In the genomic region with DNA sequence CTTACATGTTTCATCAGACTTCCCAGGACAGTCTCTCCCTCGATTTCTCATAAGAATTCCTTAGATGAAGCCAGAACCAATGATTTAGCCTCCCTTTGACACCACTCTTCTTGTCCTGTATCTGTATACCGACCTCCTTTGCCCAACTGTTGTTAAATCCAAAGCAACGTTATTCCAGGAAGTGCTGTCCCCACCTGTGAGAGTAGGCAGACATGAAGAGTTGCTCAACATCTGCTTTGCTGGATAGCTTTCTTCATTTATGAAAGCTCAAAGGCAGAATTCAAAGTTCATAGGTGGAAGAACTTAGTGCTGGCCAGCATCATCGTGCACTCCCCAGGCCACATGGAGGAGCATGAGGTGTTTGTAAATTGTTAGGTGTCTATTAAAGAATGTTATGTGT, we compare ENCODE assay signal across 32 cellular contexts. TPM values are rescaled to one million over a fixed set of nuclear protein-coding genes. Genes with fewer than 3 reads are reported as not detected.
DNase-seq lines count a peak whose midpoint lies in the region; ATAC-seq, FAIRE-seq and TF ChIP-seq lines count a peak whose summit lies in the region.
"Had no signal": no experiment of that assay in that cellular context is flagged by ENCODE, and none has a peak within 500 bp of the region (broad histone marks: within the 10 kb centered on the region; RNA-seq: fewer than 3 reads in every experiment).

No MANE protein-coding gene starts in this region.

- H3K9me3 ChIP-seq in Karpas-422 (ENCODE audit: low read length) (no peaks in the 10 kb centered on the region), K562 (replicated peaks; ENCODE audit: control insufficient read depth, insufficient read depth, low read depth, low read length) (no peaks in the 10 kb centered on the region), uterus (no peaks in the 10 kb centered on the region)
- H3K9me3 ChIP-seq: breast epithelium, ovary, SK-N-SH had no signal

- H3K4me1 Mint-ChIP-seq in activated T-cell treated with anti-CD3 and anti-CD28 coated beads, Interleukin-2, amount 50 U/mL, for 24 hours (ENCODE audit: low read depth): peaks cover 30% of the 10 kb centered on the region
- H3K4me1 Mint-ChIP-seq in activated T-cell treated with anti-CD3 and anti-CD28 coated beads, Interleukin-2, amount 50 U/mL, for 4 hours (ENCODE audit: low read depth): peaks cover 17% of the 10 kb centered on the region
- H3K4me1 Mint-ChIP-seq in natural killer cell treated with Interleukin-12 subunit alpha and Interleukin-12 subunit beta and Interleukin-15 and Interleukin-18, amount 100 ng/mL, for 72 hours (ENCODE audit: low read depth in 2 of 2): peaks cover 11 to 18% of the 10 kb centered on the region in 2 donors

- H3K79me2 ChIP-seq in Karpas-422 (ENCODE audit: low read length) (peaks cover 6% of the 10 kb centered on the region), K562 (ENCODE audit: control insufficient read depth, insufficient read depth, low read length) (no peaks in the 10 kb centered on the region)

- H3K36me3 Mint-ChIP-seq in activated T-cell treated with anti-CD3 and anti-CD28 coated beads, Interleukin-2, amount 50 U/mL, for 24 hours (ENCODE audit: low read depth): no peaks in the 10 kb centered on the region
- no peaks in the 10 kb centered on the region for H3K36me3 Mint-ChIP-seq in activated T-cell treated with anti-CD3 and anti-CD28 coated beads, Interleukin-2, amount 50 U/mL, for 4 hours (ENCODE audit: insufficient read depth)
- no peaks in the 10 kb centered on the region for H3K36me3 Mint-ChIP-seq in natural killer cell treated with Interleukin-12 subunit alpha and Interleukin-12 subunit beta and Interleukin-15 and Interleukin-18, amount 100 ng/mL, for 72 hours

- H3K4me3 ChIP-seq in Karpas-422 (ENCODE audit: low read length) (no peak overlapping the region), K562 (no peak overlapping the region), uterus (no peak overlapping the region)
- H3K4me3 ChIP-seq: breast epithelium, ovary, smooth muscle cell had no signal

- no peak overlapping the region for H3K4me2 ChIP-seq in Karpas-422 (ENCODE audit: low read depth, low read length, poor library complexity, severe bottlenecking)
- no peak overlapping the region for H3K4me2 ChIP-seq in K562 (ENCODE audit: insufficient read depth, low read length)
- H3K4me2 ChIP-seq: SK-N-SH, smooth muscle cell had no signal

- BruUV-seq in K562 (replicated peaks; lab: Mats Ljungman, UMichigan): no TSS peak

- DNase-seq in activated T-cell treated with anti-CD3 and anti-CD28 coated beads, Interleukin-2, amount 50 U/mL, for 24 hours: no peak
- DNase-seq in activated T-cell treated with anti-CD3 and anti-CD28 coated beads, Interleukin-2, amount 50 U/mL, for 4 hours: no peak
- no peak for DNase-seq in Karpas-422
- DNase-seq in K562 (ENCODE audit: extremely low read depth in 1 of 4, low spot score in 3 of 4): no peak
- no peak for DNase-seq in uterus
- no peak for DNase-seq in natural killer cell treated with Interleukin-12 subunit alpha and Interleukin-12 subunit beta and Interleukin-15 and Interleukin-18, amount 100 ng/mL, for 72 hours (ENCODE audit: low spot score)
- no peak for DNase-seq in NCI-H1417 treated with DMSO at 0.1 percent for 48 hours (lab: John Stamatoyannopoulos, UW)
- no peak for DNase-seq in DMS114 treated with DMSO at 0.1 percent for 48 hours (lab: John Stamatoyannopoulos, UW; ENCODE audit: unreplicated experiment)
- DNase-seq: activated CD4-positive, alpha-beta T cell treated with anti-CD3 and anti-CD28 coated beads, Interleukin-2, amount 10 ng/mL, durations not matched to agents 7 days and 5 days; activated naive CD4-positive, alpha-beta T cell; activated T-cell treated with anti-CD3 and anti-CD28 coated beads, Interleukin-2, amount 50 U/mL, for 48 hours; amygdala; DMS153; effector CD4-positive, alpha-beta T cell; glutamatergic neuron; H7; kidney glomerular epithelial cell; NCI-H2081; NCI-H226; nephron progenitor cell; ovary; retina; RPMI8226; SK-N-SH; stimulated activated CD4-positive, alpha-beta T cell treated with anti-CD3 and anti-CD28 coated beads, Interleukin-1b, Interleukin-23, amount 100 ng/mL, for 48 hours; stimulated activated CD8-positive, alpha-beta memory T cell treated with anti-CD3 and anti-CD28 coated beads, Interleukin-4, amount 100 ng/mL, for 48 hours; stimulated activated naive CD8-positive, alpha-beta T cell treated with anti-CD3 and anti-CD28 coated beads, Interleukin-15, amount 100 ng/mL, for 72 hours had no signal

- H3K4me1 ChIP-seq in Karpas-422 (ENCODE audit: low read length): peaks cover 58% of the 10 kb centered on the region
- peaks cover 6 to 22% of the 10 kb centered on the region in 2 experiments for H3K4me1 ChIP-seq in K562 (replicated peaks in 1 of 2; ENCODE audit: control insufficient read depth in 2 of 2, insufficient read depth in 2 of 2, low read length in 2 of 2)
- H3K4me1 ChIP-seq in uterus: no peaks in the 10 kb centered on the region
- H3K4me1 ChIP-seq: breast epithelium had no signal

- intact Hi-C loops in K562 (cut with micrococcal nuclease): loop anchor here (2.0 kb wide), 1 partner anchor 168 kb away; no protein-coding TSS in a partner anchor
- intact Hi-C loops in uterus (cut with DNase I; ENCODE audit: low total_unique reads): no loop called here

- no peak overlapping the region for H3K4me3 Mint-ChIP-seq in activated T-cell treated with anti-CD3 and anti-CD28 coated beads, Interleukin-2, amount 50 U/mL, for 24 hours
- H3K4me3 Mint-ChIP-seq in activated T-cell treated with anti-CD3 and anti-CD28 coated beads, Interleukin-2, amount 50 U/mL, for 4 hours: no peak overlapping the region
- H3K4me3 Mint-ChIP-seq in natural killer cell treated with Interleukin-12 subunit alpha and Interleukin-12 subunit beta and Interleukin-15 and Interleukin-18, amount 100 ng/mL, for 72 hours: no peak overlapping the region
- H3K4me3 Mint-ChIP-seq: activated CD4-positive, alpha-beta T cell treated with anti-CD3 and anti-CD28 coated beads, Interleukin-2, amount 10 ng/mL, durations not matched to agents 7 days and 5 days; nephron progenitor cell; stimulated activated naive CD8-positive, alpha-beta T cell treated with anti-CD3 and anti-CD28 coated beads, Interleukin-15, amount 100 ng/mL, for 72 hours had no signal

- TF ChIP-seq POLR2A in K562 (conservative IDR thresholded peaks at IDR 0.05) (no peak), uterus (IDR thresholded peaks at IDR 0.05) (no peak)

- no peak for ATAC-seq in activated T-cell treated with anti-CD3 and anti-CD28 coated beads, Interleukin-2, amount 50 U/mL, for 4 hours
- no peak for ATAC-seq in K562
- no peak for ATAC-seq in natural killer cell treated with Interleukin-12 subunit alpha and Interleukin-12 subunit beta and Interleukin-15 and Interleukin-18, amount 100 ng/mL, for 72 hours
- ATAC-seq: stimulated activated naive CD8-positive, alpha-beta T cell treated with anti-CD3 and anti-CD28 coated beads, Interleukin-15, amount 100 ng/mL, for 72 hours had no signal

- H3K9ac ChIP-seq in Karpas-422 (ENCODE audit: low read length) (no peak overlapping the region; the same call in 1 of the 2 replicates), K562 (ENCODE audit: insufficient read depth in 1 of 2, low read depth in 2 of 2, low read length in 2 of 2) (no peak overlapping the region)
- H3K9ac ChIP-seq: SK-N-SH had no signal

- H3K36me3 ChIP-seq in Karpas-422 (ENCODE audit: insufficient read depth, low read length) (no peaks in the 10 kb centered on the region), K562 (ENCODE audit: control insufficient read depth, insufficient read depth, low read length) (no peaks in the 10 kb centered on the region), uterus (no peaks in the 10 kb centered on the region)
- H3K36me3 ChIP-seq: breast epithelium, ovary had no signal

- CTCF ChIA-PET in K562 (lab: Yijun Ruan, JAX; ENCODE audit: low intra/inter-chr PET ratio): no interaction called here

- POLR2A ChIA-PET in K562 (lab: Yijun Ruan, JAX): no interaction called here

- no peaks in the 10 kb centered on the region for H3K9me2 ChIP-seq in Karpas-422 (replicated peaks; ENCODE audit: insufficient read depth, low read length)
- H3K9me2 ChIP-seq: SK-N-SH had no signal

- no peaks in the 10 kb centered on the region for H3K27me3 Mint-ChIP-seq in activated T-cell treated with anti-CD3 and anti-CD28 coated beads, Interleukin-2, amount 50 U/mL, for 24 hours
- H3K27me3 Mint-ChIP-seq in activated T-cell treated with anti-CD3 and anti-CD28 coated beads, Interleukin-2, amount 50 U/mL, for 4 hours (ENCODE audit: low read depth): no peaks in the 10 kb centered on the region
- H3K27me3 Mint-ChIP-seq in natural killer cell treated with Interleukin-12 subunit alpha and Interleukin-12 subunit beta and Interleukin-15 and Interleukin-18, amount 100 ng/mL, for 72 hours: no peaks in the 10 kb centered on the region
- H3K27me3 Mint-ChIP-seq: activated CD4-positive, alpha-beta T cell treated with anti-CD3 and anti-CD28 coated beads, Interleukin-2, amount 10 ng/mL, durations not matched to agents 7 days and 5 days; stimulated activated naive CD8-positive, alpha-beta T cell treated with anti-CD3 and anti-CD28 coated beads, Interleukin-15, amount 100 ng/mL, for 72 hours had no signal

- TF ChIP-seq RAD21 in K562 (CRISPR knock-in tag; conservative IDR thresholded peaks at IDR 0.05 in 1 of 2, IDR thresholded peaks at IDR 0.05 in 1 of 2): no peak

- in situ Hi-C loops in K562 (cut with MboI): no loop called here

- H4K20me1 ChIP-seq in Karpas-422 (ENCODE audit: insufficient read depth, low read depth, low read length) (no peaks in the 10 kb centered on the region), K562 (replicated peaks; ENCODE audit: control insufficient read depth, insufficient read depth, low read length) (no peaks in the 10 kb centered on the region)

- no peak for TF ChIP-seq CTCF in K562 (IDR thresholded peaks at IDR 0.05 in 2 of 3, conservative IDR thresholded peaks at IDR 0.05 in 1 of 3; ENCODE audit: insufficient read depth in 2 of 3, low read depth in 1 of 3, low read length in 3 of 3)
- TF ChIP-seq CTCF in uterus (IDR thresholded peaks at IDR 0.05): no peak

- H3K27me3 ChIP-seq in Karpas-422 (ENCODE audit: low read length): no peaks in the 10 kb centered on the region
- H3K27me3 ChIP-seq in K562 (ENCODE audit: control insufficient read depth in 2 of 2, insufficient read depth in 2 of 2, low read length in 2 of 2): no peaks in the 10 kb centered on the region
- H3K27me3 ChIP-seq in uterus: no peaks in the 10 kb centered on the region
- H3K27me3 ChIP-seq: breast epithelium, ovary had no signal

- peak overlapping the region; percentile 37 for H3K27ac ChIP-seq in Karpas-422 (ENCODE audit: low read length)
- no peak overlapping the region for H3K27ac ChIP-seq in K562 (ENCODE audit: extremely low read depth, low read depth, low read length)
- H3K27ac ChIP-seq in uterus: peak overlapping the region; percentile 14 to 62
- H3K27ac ChIP-seq: breast epithelium, epithelial cell of prostate, ovary had no signal

- no peaks in the 10 kb centered on the region for H3K9me1 ChIP-seq in K562 (ENCODE audit: control insufficient read depth, insufficient read depth, low read length)

- H2AFZ ChIP-seq in Karpas-422 (ENCODE audit: low read length) (peak overlapping the region; percentile 69), K562 (ENCODE audit: low read depth, low read length) (peak overlapping the region; percentile 76; the same call in 1 of the 2 replicates)

- H3K27ac Mint-ChIP-seq in activated T-cell treated with anti-CD3 and anti-CD28 coated beads, Interleukin-2, amount 50 U/mL, for 24 hours: peak overlapping the region; percentile 10
- H3K27ac Mint-ChIP-seq in natural killer cell treated with Interleukin-12 subunit alpha and Interleukin-12 subunit beta and Interleukin-15 and Interleukin-18, amount 100 ng/mL, for 72 hours: no peak overlapping the region
- H3K27ac Mint-ChIP-seq: activated CD4-positive, alpha-beta T cell treated with anti-CD3 and anti-CD28 coated beads, Interleukin-2, amount 10 ng/mL, durations not matched to agents 7 days and 5 days; nephron progenitor cell had no signal

- H3K9me3 Mint-ChIP-seq in activated T-cell treated with anti-CD3 and anti-CD28 coated beads, Interleukin-2, amount 50 U/mL, for 24 hours: no peaks in the 10 kb centered on the region
- H3K9me3 Mint-ChIP-seq in activated T-cell treated with anti-CD3 and anti-CD28 coated beads, Interleukin-2, amount 50 U/mL, for 4 hours: no peaks in the 10 kb centered on the region
- H3K9me3 Mint-ChIP-seq in natural killer cell treated with Interleukin-12 subunit alpha and Interleukin-12 subunit beta and Interleukin-15 and Interleukin-18, amount 100 ng/mL, for 72 hours: no peaks in the 10 kb centered on the region
- H3K9me3 Mint-ChIP-seq: activated CD4-positive, alpha-beta T cell treated with anti-CD3 and anti-CD28 coated beads, Interleukin-2, amount 10 ng/mL, durations not matched to agents 7 days and 5 days; nephron progenitor cell; stimulated activated naive CD8-positive, alpha-beta T cell treated with anti-CD3 and anti-CD28 coated beads, Interleukin-15, amount 100 ng/mL, for 72 hours had no signal

- TF ChIP-seq EP300 in K562 (IDR thresholded peaks at IDR 0.05; ENCODE audit: low read length): no peak

- WGBS in K562 (ENCODE audit: insufficient coverage, low coverage, missing lambda C conversion rate): 15% methylated on average over 4 of the region's 4 CpGs

- no peak for FAIRE-seq in K562 (lab: Jason Lieb, UNC)
- FAIRE-seq: colon, HTR-8/SVneo had no signal

RNA-seq across cellular contexts. Expression of a gene that starts 55.6 kb away (rescaled TPM):
- 10 to 100 TPM; 42.8 to 44.4 (median 43.4) TPM for total RNA-seq in activated T-cell treated with anti-CD3 and anti-CD28 coated beads, Interleukin-2, amount 50 U/mL, for 4 hours
- 27.4 and 29.4 TPM in 2 replicates for total RNA-seq in Karpas-422 (2014; rRNA removed; shearing (Covaris generic); ENCODE audit: low replicate concordance)
- total RNA-seq in K562 (2011; cell fraction: chromatin; rRNA removed; ENCODE audit: low replicate concordance): 13.8 and 20.8 TPM in 2 replicates
- total RNA-seq in K562 (2011; cell fraction: nucleolus; rRNA removed): 3.3 and 5.3 TPM in 2 replicates
- total RNA-seq in K562 (2011; cell fraction: nucleoplasm; rRNA removed): 8.1 and 12.6 TPM in 2 replicates
- total RNA-seq in K562 (2014; rRNA removed): 14.4 and 14.7 TPM in 2 replicates
- total RNA-seq in K562 (2014; rRNA removed; fragmentation: Illumina TruSeq; extraction: Trizol): 18.5 and 21.2 TPM in 2 replicates
- total RNA-seq in K562 (2015; rRNA removed; fragmentation: Illumina TruSeq; extraction: Trizol): 16.4 and 18.0 TPM in 2 replicates
- 20.9 and 22.8 TPM in 2 replicates for total RNA-seq in K562 (2021)
- 21.9 and 23.6 TPM in 2 replicates for polyA plus RNA-seq in K562 (2011; rRNA removed)
- polyA plus RNA-seq in K562 (2011; cell fraction: cytosol; rRNA removed): 15.7 and 21.9 TPM in 2 replicates
- polyA plus RNA-seq in K562 (2011; cell fraction: nucleus; rRNA removed): 12.3 and 14.5 TPM in 2 replicates
- polyA plus RNA-seq in K562 (2012): 8.3 and 10.1 TPM in 2 replicates
- 13.0 and 14.6 TPM in 2 replicates for polyA plus RNA-seq in K562 (2014; fragmentation: Illumina TruSeq; extraction: Trizol)
- polyA plus RNA-seq in K562 (2014; fragmentation: Nextera tagmentation; extraction: Ambion mirVana): 1 to 10 TPM; 3.4 to 5.2 TPM
- 12.9 and 15.5 TPM in 2 replicates for polyA plus RNA-seq in K562 (2014; rRNA removed)
- polyA minus RNA-seq in K562 (2011; rRNA and poly(A)+ RNA removed): 44.1 and 54.7 TPM in 2 replicates
- 18.2 and 35.0 TPM in 2 replicates for polyA minus RNA-seq in K562 (2011; cell fraction: cytosol; rRNA and poly(A)+ RNA removed)
- 4.4 and 8.8 TPM in 2 replicates for polyA minus RNA-seq in K562 (2011; cell fraction: nucleus; rRNA and poly(A)+ RNA removed)
- 10 to 100 TPM; 28.2 to 52.4 (median 35.9) TPM for total RNA-seq in uterus
- 10 to 100 TPM; 17.2 to 31.5 TPM for total RNA-seq in natural killer cell treated with Interleukin-12 subunit alpha and Interleukin-12 subunit beta and Interleukin-15 and Interleukin-18, amount 100 ng/mL, for 72 hours
